10 cellular contexts compared by ENCODE assay signal in the genomic region with DNA sequence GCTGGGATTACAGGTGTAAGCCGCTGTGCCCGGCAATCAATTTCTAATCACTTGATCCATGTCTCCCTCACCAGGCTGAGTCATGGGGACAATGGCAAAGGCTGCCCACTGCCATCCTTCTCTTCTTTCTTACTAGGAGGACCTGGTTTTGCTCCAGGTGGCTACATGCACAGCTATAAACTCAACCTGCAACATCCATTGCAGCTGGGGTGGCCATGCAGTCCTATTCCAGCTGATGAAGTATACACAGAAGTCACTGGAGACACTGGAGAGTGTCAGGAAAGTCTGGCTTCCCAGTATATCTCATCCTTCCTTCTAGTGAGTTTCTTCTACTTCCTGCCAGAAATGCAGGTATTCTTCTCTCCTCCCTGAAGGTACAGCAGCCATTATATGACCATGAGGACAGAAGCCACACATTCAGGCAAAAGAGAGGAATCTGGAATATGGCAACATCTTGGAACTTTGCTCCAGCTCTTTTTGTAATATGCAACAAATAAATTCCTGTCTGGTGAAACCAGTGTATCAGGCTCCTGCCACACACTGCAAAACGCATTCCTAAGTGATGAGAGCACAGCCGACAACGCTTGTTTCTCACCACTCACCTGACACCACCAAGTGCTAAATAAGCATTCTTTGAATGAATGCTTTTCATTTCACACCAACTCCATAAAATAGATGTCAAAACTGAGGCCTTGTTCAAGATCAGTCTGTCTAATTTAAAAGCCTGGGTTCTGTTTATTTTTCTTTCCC. TPM values are rescaled to one million over a fixed set of nuclear protein-coding genes. Genes with fewer than 3 reads are reported as not detected.
DNase-seq lines count a peak whose midpoint lies in the region; ATAC-seq and TF ChIP-seq lines count a peak whose summit lies in the region.
"Had no signal": no experiment of that assay in that cellular context is flagged by ENCODE, and none has a peak within 500 bp of the region (broad histone marks: within the 10 kb centered on the region; RNA-seq: fewer than 3 reads in every experiment).

No MANE protein-coding gene starts in this region.

- 42% methylated on average over 5 of the region's 5 CpGs for WGBS in right lobe of liver (ENCODE audit: insufficient coverage, low coverage, low lambda C conversion rate, missing lambda C conversion rate)

- H3K9ac ChIP-seq in HUES6 (ENCODE audit: low read length): peak overlapping the region; percentile 52

- H3K9me3 ChIP-seq in HUES6 (ENCODE audit: control insufficient read depth, insufficient read depth, low read depth, low read length): no peaks in the 10 kb centered on the region
- H3K9me3 ChIP-seq in right lobe of liver: no peaks in the 10 kb centered on the region

- CTCF ChIA-PET in GM10248 (lab: Yijun Ruan, JAX): interaction anchor here (7.4 kb wide), 1 partner anchor 15 kb away, joined by 78 read pairs; no protein-coding TSS in a partner anchor

- H3K4me1 ChIP-seq in HUES6 (ENCODE audit: control insufficient read depth, insufficient read depth, low read length) (peaks cover 21% of the 10 kb centered on the region), right lobe of liver (peaks cover 0 to 38% (median 18%) of the 10 kb centered on the region in 4 donors)

- intact Hi-C loops in right lobe of liver (cut with DNase I): no loop called here

- H3K27ac ChIP-seq in HUES6 (ENCODE audit: low read depth, low read length): peak overlapping the region; percentile 53; the same call in 1 of the 2 replicates
- H3K27ac ChIP-seq in right lobe of liver: peak overlapping the region in 1 of 3 donors; percentile 77

- in situ Hi-C loops in ACHN (cut with HindIII; ENCODE audit: low pct_ligation_motif_present, low pct_unique_long_range_greater_than_20kb, low sequenced_read_pairs): no loop called here

- ATAC-seq in right lobe of liver: peak in 1 of 4 donors; percentile 20
- no peak for ATAC-seq in left lobe of liver

- POLR2A ChIA-PET in GM10248 (lab: Yijun Ruan, JAX): no interaction called here

- no peak overlapping the region for H3K4me3 ChIP-seq in HUES6 (ENCODE audit: low read depth, low read length)
- H3K4me3 ChIP-seq in right lobe of liver: no peak overlapping the region

- no peak for TF ChIP-seq CTCF in right lobe of liver (IDR thresholded peaks at IDR 0.05)
- no peak for TF ChIP-seq CTCF in GM10248 (IDR thresholded peaks at IDR 0.05; ENCODE audit: control extremely low read depth, extremely low read depth, low read depth, missing control alignments)

- DNase-seq in ACHN (peak; percentile 97), dermis microvascular lymphatic vessel endothelial cell (ENCODE audit: low read depth in 2 of 2) (peak; percentile 55 to 86), right lobe of liver (no peak), left lobe of liver (ENCODE audit: low spot score) (no peak), GM10248 (ENCODE audit: extremely low spot score) (no peak), cerebellum (ENCODE audit: low spot score) (no peak)
- no peak for DNase-seq in activated naive CD4-positive, alpha-beta T cell treated with anti-CD3 and anti-CD28 coated beads, Interleukin-2, amount 50 U/mL, for 16 hours
- DNase-seq: CD4-positive, alpha-beta T cell had no signal

- H3K27me3 ChIP-seq in HUES6 (ENCODE audit: control insufficient read depth, insufficient read depth, low read length) (no peaks in the 10 kb centered on the region), right lobe of liver (no peaks in the 10 kb centered on the region)

- peak; percentile 20 for TF ChIP-seq POLR2A in right lobe of liver (IDR thresholded peaks at IDR 0.05)

- no peaks in the 10 kb centered on the region for H3K36me3 ChIP-seq in HUES6 (ENCODE audit: control insufficient read depth, insufficient read depth, low read length)
- no peaks in the 10 kb centered on the region for H3K36me3 ChIP-seq in right lobe of liver

RNA-seq across cellular contexts. Expression of a gene that starts 32.3 kb away (rescaled TPM):
- total RNA-seq in dermis microvascular lymphatic vessel endothelial cell (not detected in 2 replicates), right lobe of liver (under 1 TPM in 4 of 6 experiments, not detected in 2; 0.12 to 0.38 (median 0.35) TPM), left lobe of liver (0.10 TPM), cerebellum (0.18 TPM)
- total RNA-seq: activated CD8-positive, alpha-beta memory T cell treated with anti-CD3 and anti-CD28 coated beads for 36 hours; CD4-positive, alpha-beta T cell had no signal

RNA-seq across cellular contexts. Expression of a gene that starts 52.3 kb away (rescaled TPM):
- total RNA-seq in dermis microvascular lymphatic vessel endothelial cell: under 0.01 TPM in 1 of 2 replicates, not detected in the other
- total RNA-seq in right lobe of liver: 1 to 10 TPM in 5 of 6 experiments, under 1 TPM in 1; 0.56 to 5.8 (median 2.4) TPM
- total RNA-seq in left lobe of liver: 1.2 TPM
- total RNA-seq in cerebellum: 5.6 TPM
- total RNA-seq: activated CD8-positive, alpha-beta memory T cell treated with anti-CD3 and anti-CD28 coated beads for 36 hours; CD4-positive, alpha-beta T cell had no signal

Comparison
In these comparisons a context has a peak if more than half of its experiments do, and no peak if none do; other contexts are left out.
1. DNase-seq: peak in ACHN (single experiment) and dermis microvascular lymphatic vessel endothelial cell (2 of 2); none in right lobe of liver (0 of 3), left lobe of liver (single experiment), activated naive CD4-positive, alpha-beta T cell treated with anti-CD3 and anti-CD28 coated beads, Interleukin-2, amount 50 U/mL, for 16 hours (single experiment), GM10248 (single experiment) and cerebellum (single experiment).